Comparison of ENCODE assay signal across 8 cellular contexts in genomic region chr14:81436296-81437138, GRCh38. TPM values are rescaled to one million over a fixed set of nuclear protein-coding genes. Genes with fewer than 3 reads are reported as not detected.
DNase-seq lines count a peak whose midpoint lies in the region; ATAC-seq and TF ChIP-seq lines count a peak whose summit lies in the region.

No MANE protein-coding gene starts in this region.

- ATAC-seq in GM18909 (IDR thresholded peaks at IDR 0.05; ENCODE audit: poor library complexity, unreplicated experiment) = peak; percentile 87
- ATAC-seq in HG03139 (IDR thresholded peaks at IDR 0.05; ENCODE audit: unreplicated experiment) = peak; percentile 80
- ATAC-seq in stimulated activated effector memory CD8-positive, alpha-beta T cell treated with anti-CD3 and anti-CD28 coated beads, Interleukin-12 subunit alpha, Interleukin-12 subunit beta, amount 100 ng/mL, for 72 hours = peak; percentile 82

- no peak overlapping the region for H3K27ac Mint-ChIP-seq in stimulated activated effector memory CD8-positive, alpha-beta T cell treated with anti-CD3 and anti-CD28 coated beads, Interleukin-12 subunit alpha, Interleukin-12 subunit beta, amount 100 ng/mL, for 72 hours

- H3K4me3 ChIP-seq in AG10803 (ENCODE audit: low read length) (peak overlapping the region; percentile 47), epithelial cell of proximal tubule (ENCODE audit: low read depth, low read length) (peak overlapping the region; percentile 79), mesodermal cell (ENCODE audit: extremely low read depth, insufficient read depth, low read length, poor library complexity, severe bottlenecking) (peak overlapping the region; percentile 50)

- no peaks in the 10 kb centered on the region for H3K9me3 Mint-ChIP-seq in stimulated activated effector memory CD8-positive, alpha-beta T cell treated with anti-CD3 and anti-CD28 coated beads, Interleukin-12 subunit alpha, Interleukin-12 subunit beta, amount 100 ng/mL, for 72 hours

- no peak overlapping the region for H3K27ac ChIP-seq in mesodermal cell (ENCODE audit: low read depth, low read length, severe bottlenecking)

- peaks cover 22% of the 10 kb centered on the region for H3K4me1 ChIP-seq in mesodermal cell (ENCODE audit: control insufficient read depth, insufficient read depth, low read length, poor library complexity, severe bottlenecking)

- H3K4me3 Mint-ChIP-seq in stimulated activated effector memory CD8-positive, alpha-beta T cell treated with anti-CD3 and anti-CD28 coated beads, Interleukin-12 subunit alpha, Interleukin-12 subunit beta, amount 100 ng/mL, for 72 hours = peak overlapping the region; percentile 67

- H3K36me3 ChIP-seq in mesodermal cell (ENCODE audit: control insufficient read depth, insufficient read depth, low read length) = no peaks in the 10 kb centered on the region

- WGBS in mesodermal cell (ENCODE audit: insufficient coverage in 2 of 2), 2 experiments = 4 to 5% methylated on average over 49 to 53 of the region's 79 CpGs

- H3K9me3 ChIP-seq in mesodermal cell (ENCODE audit: control insufficient read depth, low read length) = no peaks in the 10 kb centered on the region

- DNase-seq in AG10803 (ENCODE audit: low read depth) = peak; percentile 42
- DNase-seq in NCI-H510A (lab: John Stamatoyannopoulos, UW) = peak; percentile 70
- DNase-seq in activated CD8-positive, alpha-beta memory T cell treated with anti-CD3 and anti-CD28 coated beads, Interleukin-2, amount 50 U/mL, for 4 hours = peak; percentile 34
- DNase-seq in epithelial cell of proximal tubule (ENCODE audit: low read depth) = no peak
- DNase-seq in stimulated activated effector memory CD8-positive, alpha-beta T cell treated with anti-CD3 and anti-CD28 coated beads, Interleukin-12 subunit alpha, Interleukin-12 subunit beta, amount 100 ng/mL, for 72 hours (ENCODE audit: low spot score in 2 of 2) = peak; percentile 15 to 59

- no peaks in the 10 kb centered on the region for H3K36me3 Mint-ChIP-seq in stimulated activated effector memory CD8-positive, alpha-beta T cell treated with anti-CD3 and anti-CD28 coated beads, Interleukin-12 subunit alpha, Interleukin-12 subunit beta, amount 100 ng/mL, for 72 hours

- H3K4me1 Mint-ChIP-seq in stimulated activated effector memory CD8-positive, alpha-beta T cell treated with anti-CD3 and anti-CD28 coated beads, Interleukin-12 subunit alpha, Interleukin-12 subunit beta, amount 100 ng/mL, for 72 hours = peaks cover 17% of the 10 kb centered on the region

- TF ChIP-seq CTCF in AG10803 (conservative IDR thresholded peaks at IDR 0.05; ENCODE audit: low read length) (no peak), epithelial cell of proximal tubule (conservative IDR thresholded peaks at IDR 0.05; ENCODE audit: low read depth, low read length) (no peak)

RNA-seq across cellular contexts. Expression of gene STON2, which starts 36.4 kb away (rescaled TPM):
- total RNA-seq in epithelial cell of proximal tubule = 3.2 and 6.8 TPM in 2 replicates
- polyA plus RNA-seq in mesodermal cell (2013, experiment 1 of 2) = 6.0 TPM
- 4.0 TPM for polyA plus RNA-seq in mesodermal cell (2013, experiment 2 of 2)
